Comparison of ENCODE assay signal across 11 cellular contexts in the genomic region with DNA sequence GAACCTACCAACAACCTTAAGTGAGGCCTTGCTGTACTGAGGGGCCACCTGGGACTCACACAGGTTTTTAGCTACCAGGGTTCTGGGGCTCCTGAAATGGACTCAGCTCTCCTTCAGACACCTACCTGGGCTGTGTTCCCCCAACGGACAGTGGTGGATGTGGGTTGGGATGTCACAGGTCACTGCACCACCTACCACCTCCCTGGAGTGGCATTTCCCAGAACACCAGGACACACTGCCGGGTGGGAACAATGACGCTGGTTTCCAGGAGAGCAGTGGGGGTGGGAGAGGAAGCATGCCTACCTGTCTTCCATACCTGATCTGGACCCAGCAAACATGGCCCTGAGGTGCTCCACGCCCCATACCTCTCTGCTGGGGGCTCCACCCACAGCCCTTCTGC. TPM values are rescaled to one million over a fixed set of nuclear protein-coding genes. Genes with fewer than 3 reads are reported as not detected.
A peak's percentile ranks its signal among the peaks of the same experiment; 100 is the strongest.
DNase-seq lines count a peak whose midpoint lies in the region; ATAC-seq and TF ChIP-seq lines count a peak whose summit lies in the region.
"Had no signal": no experiment of that assay in that cellular context is flagged by ENCODE, and none has a peak within 500 bp of the region (broad histone marks: within the 10 kb centered on the region; RNA-seq: fewer than 3 reads in every experiment).

No MANE protein-coding gene starts in this region.

- no peaks in the 10 kb centered on the region for H3K9me3 ChIP-seq in CD4-positive, CD25-positive, alpha-beta regulatory T cell (ENCODE audit: control insufficient read depth in 2 of 2, low read length in 2 of 2)
- H3K9me3 ChIP-seq in left lung (no peaks in the 10 kb centered on the region), skeletal muscle satellite cell (replicated peaks; ENCODE audit: low read length) (no peaks in the 10 kb centered on the region)

- CTCF ChIA-PET in activated CD8-positive, alpha-beta T cell treated with anti-CD3 and anti-CD28 coated beads for 36 hours (lab: Charles Lee) = no interaction called here

- H3K27me3 Mint-ChIP-seq in CD4-positive, CD25-positive, alpha-beta regulatory T cell = no peaks in the 10 kb centered on the region
- no peaks in the 10 kb centered on the region for H3K27me3 Mint-ChIP-seq in activated CD8-positive, alpha-beta T cell treated with anti-CD3 and anti-CD28 coated beads for 36 hours

- H3K36me3 Mint-ChIP-seq in CD4-positive, CD25-positive, alpha-beta regulatory T cell = peaks cover 19% of the 10 kb centered on the region
- peaks cover 3% of the 10 kb centered on the region for H3K36me3 Mint-ChIP-seq in activated CD8-positive, alpha-beta T cell treated with anti-CD3 and anti-CD28 coated beads for 36 hours (ENCODE audit: low read depth)

- H3K4me1 Mint-ChIP-seq in CD4-positive, CD25-positive, alpha-beta regulatory T cell = peaks cover 5 to 55% (median 19%) of the 10 kb centered on the region in 4 donors
- peaks cover 53% of the 10 kb centered on the region for H3K4me1 Mint-ChIP-seq in activated CD8-positive, alpha-beta T cell treated with anti-CD3 and anti-CD28 coated beads for 36 hours (ENCODE audit: low read depth)

- H3K27me3 ChIP-seq in CD4-positive, CD25-positive, alpha-beta regulatory T cell (ENCODE audit: control insufficient read depth, insufficient read depth, low read length) = no peaks in the 10 kb centered on the region
- H3K27me3 ChIP-seq in left lung (no peaks in the 10 kb centered on the region), skeletal muscle satellite cell (ENCODE audit: control insufficient read depth, insufficient read depth, low read length) (no peaks in the 10 kb centered on the region)

- TF ChIP-seq CTCF in activated CD8-positive, alpha-beta T cell treated with anti-CD3 and anti-CD28 coated beads for 36 hours (IDR thresholded peaks at IDR 0.05) = no peak
- TF ChIP-seq CTCF in left lung (IDR thresholded peaks at IDR 0.05) = no peak

- H3K27ac Mint-ChIP-seq in CD4-positive, CD25-positive, alpha-beta regulatory T cell = peak overlapping the region; percentile 32 to 76 (median 73)
- peak overlapping the region; percentile 86 for H3K27ac Mint-ChIP-seq in activated CD8-positive, alpha-beta T cell treated with anti-CD3 and anti-CD28 coated beads for 36 hours

- H3K4me3 Mint-ChIP-seq in CD4-positive, CD25-positive, alpha-beta regulatory T cell = no peak overlapping the region
- peak overlapping the region; percentile 18 for H3K4me3 Mint-ChIP-seq in activated CD8-positive, alpha-beta T cell treated with anti-CD3 and anti-CD28 coated beads for 36 hours

- peak overlapping the region; percentile 77 for H3K9ac ChIP-seq in skeletal muscle satellite cell (ENCODE audit: low read depth, low read length)
- H3K9ac ChIP-seq: KMS-11 had no signal

- ATAC-seq in CD4-positive, CD25-positive, alpha-beta regulatory T cell (ENCODE audit: low read depth in 2 of 2) = no peak
- ATAC-seq in activated CD8-positive, alpha-beta T cell treated with anti-CD3 and anti-CD28 coated beads for 36 hours = no peak
- no peak for ATAC-seq in left lung
- ATAC-seq: GM12878 had no signal

- no peaks in the 10 kb centered on the region for H3K36me3 ChIP-seq in CD4-positive, CD25-positive, alpha-beta regulatory T cell (ENCODE audit: control insufficient read depth, insufficient read depth, low read length)
- H3K36me3 ChIP-seq in left lung = peaks cover 0 to 7% of the 10 kb centered on the region in 2 donors
- peaks cover 26% of the 10 kb centered on the region for H3K36me3 ChIP-seq in skeletal muscle satellite cell (ENCODE audit: insufficient read depth, low read length)

- no peak overlapping the region for H3K27ac ChIP-seq in CD4-positive, CD25-positive, alpha-beta regulatory T cell (ENCODE audit: insufficient read depth, low read length, poor library complexity, severe bottlenecking)
- peak overlapping the region; percentile 63 to 71 for H3K27ac ChIP-seq in left lung
- H3K27ac ChIP-seq: KMS-11 had no signal

- POLR2A ChIA-PET in activated CD8-positive, alpha-beta T cell treated with anti-CD3 and anti-CD28 coated beads for 36 hours (lab: Charles Lee) = no interaction called here

- no peak for DNase-seq in CD4-positive, CD25-positive, alpha-beta regulatory T cell
- DNase-seq in activated CD8-positive, alpha-beta T cell treated with anti-CD3 and anti-CD28 coated beads for 36 hours = no peak
- DNase-seq in left lung (no peak), DMS79 treated with DMSO at 0.1 percent for 48 hours (lab: John Stamatoyannopoulos, UW) (no peak), GOT3 (lab: John Stamatoyannopoulos, UW) (no peak), cerebellar cortex (ENCODE audit: low spot score) (no peak)
- no peak for DNase-seq in stimulated activated naive CD4-positive, alpha-beta T cell treated with Interleukin-2 at 50 U/mL for 16 hours (lab: John Stamatoyannopoulos, UW)
- DNase-seq: NCI-H345 had no signal

- no peaks in the 10 kb centered on the region for H3K4me1 ChIP-seq in CD4-positive, CD25-positive, alpha-beta regulatory T cell (ENCODE audit: control insufficient read depth, insufficient read depth, low read length, poor library complexity, severe bottlenecking)
- H3K4me1 ChIP-seq in left lung (peaks cover 30 to 91% of the 10 kb centered on the region in 2 donors), skeletal muscle satellite cell (ENCODE audit: control insufficient read depth, insufficient read depth, low read length) (peaks cover 78% of the 10 kb centered on the region)

- no peak overlapping the region for H3K4me3 ChIP-seq in CD4-positive, CD25-positive, alpha-beta regulatory T cell (ENCODE audit: low read depth, low read length)
- no peak overlapping the region for H3K4me3 ChIP-seq in left lung
- H3K4me3 ChIP-seq in skeletal muscle satellite cell (ENCODE audit: low read length) = no peak overlapping the region
- H3K4me3 ChIP-seq: GM12878 had no signal

- peak overlapping the region; percentile 24 for H3K4me2 ChIP-seq in skeletal muscle satellite cell (ENCODE audit: low read length)
- H3K4me2 ChIP-seq: KMS-11 had no signal

- intact Hi-C loops in activated CD8-positive, alpha-beta T cell treated with anti-CD3 and anti-CD28 coated beads for 36 hours (cut with micrococcal nuclease) = no loop called here
- intact Hi-C loops in left lung (cut with DNase I) = no loop called here

- peaks cover 0 to 2% (median 0%) of the 10 kb centered on the region in 7 donors for H3K9me3 Mint-ChIP-seq in CD4-positive, CD25-positive, alpha-beta regulatory T cell
- H3K9me3 Mint-ChIP-seq in activated CD8-positive, alpha-beta T cell treated with anti-CD3 and anti-CD28 coated beads for 36 hours = no peaks in the 10 kb centered on the region

RNA-seq across cellular contexts. Expression of gene ERGIC1, which starts 20.9 kb away (rescaled TPM):
- 58.4 TPM for total RNA-seq in CD4-positive, CD25-positive, alpha-beta regulatory T cell
- 10 to 100 TPM; 15.7 to 20.2 (median 18.4) TPM for polyA plus RNA-seq in CD4-positive, CD25-positive, alpha-beta regulatory T cell
- total RNA-seq in activated CD8-positive, alpha-beta T cell treated with anti-CD3 and anti-CD28 coated beads for 36 hours = 10 to 100 TPM; 56.1 to 57.0 TPM
- total RNA-seq in left lung = 100 to 1,000 TPM; 165 to 229 TPM
- total RNA-seq in skeletal muscle satellite cell (2012; rRNA removed) = 162 and 224 TPM in 2 replicates
